22 cellular contexts compared by ENCODE assay signal in the genomic region with DNA sequence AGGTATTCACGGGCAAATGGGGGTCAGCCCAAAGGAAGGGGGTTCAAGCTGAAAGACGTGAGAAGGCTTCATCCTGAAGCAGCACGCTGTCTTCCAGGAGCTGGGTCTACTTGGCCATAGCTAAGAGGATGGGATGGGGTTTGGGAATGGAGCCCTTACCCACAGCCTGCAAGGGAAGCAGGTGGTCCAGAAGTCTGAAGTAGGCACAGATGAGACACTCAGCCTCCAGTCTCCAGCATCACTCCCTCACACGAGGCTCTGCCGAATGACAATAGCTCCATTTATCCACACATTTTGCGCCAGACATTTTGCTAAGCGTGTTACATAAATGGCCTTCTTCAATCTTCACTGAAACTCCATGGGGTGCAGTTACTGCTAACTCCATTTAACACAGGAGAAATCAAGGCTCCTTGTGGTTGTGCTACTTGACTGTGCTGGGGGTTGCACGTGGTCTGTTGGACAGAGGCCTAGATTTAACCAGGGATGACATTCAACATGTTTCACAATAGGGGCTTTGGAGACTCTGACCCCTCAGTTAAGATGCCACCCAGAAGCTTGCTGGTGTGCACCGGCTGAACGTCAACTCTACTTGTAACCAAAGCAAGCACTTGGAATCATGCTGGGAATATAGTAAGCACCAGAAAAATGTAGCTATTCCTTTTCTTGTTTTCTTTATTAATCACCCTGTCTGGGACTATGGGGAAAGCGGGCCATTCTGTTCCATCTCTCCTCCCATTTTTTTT.
A peak's percentile ranks its signal among the peaks of the same experiment; 100 is the strongest.
DNase-seq lines count a peak whose midpoint lies in the region; ATAC-seq, FAIRE-seq and TF ChIP-seq lines count a peak whose summit lies in the region.
"Had no signal": no experiment of that assay in that cellular context is flagged by ENCODE, and none has a peak within 500 bp of the region (broad histone marks: within the 10 kb centered on the region; RNA-seq: fewer than 3 reads in every experiment).

No MANE protein-coding gene starts in this region.

- H2AFZ ChIP-seq in IMR-90 (replicated peaks; ENCODE audit: low read length, poor library complexity) (peak overlapping the region; percentile 10), mammary epithelial cell (ENCODE audit: low read depth, low read length) (no peak overlapping the region)

- H2BK15ac ChIP-seq in IMR-90 (ENCODE audit: low read depth, low read length), result peak overlapping the region; percentile 27; the same call in 1 of the 3 replicates

- peak overlapping the region in 1 of 2 experiments; percentile 44; a peak in 1 of 4 replicates for H4K8ac ChIP-seq in IMR-90 (ENCODE audit: low read depth in 2 of 2, low read length in 2 of 2)

- H3K9me1 ChIP-seq in IMR-90 (ENCODE audit: insufficient read depth, low read length), result peaks cover 9% of the 10 kb centered on the region; the same call in 1 of the 2 replicates

- dilution Hi-C loops in IMR-90 (cut with HindIII; ENCODE audit: low sequenced_read_pairs, unreplicated experiment), result no loop called here
- dilution Hi-C loops in mammary epithelial cell (cut with HindIII; ENCODE audit: low sequenced_read_pairs), result no loop called here

- TF ChIP-seq POLR2A in IMR-90 (IDR thresholded peaks at IDR 0.05; ENCODE audit: low read depth, low read length), result no peak

- H3K14ac ChIP-seq in IMR-90 (replicated peaks; ENCODE audit: low read depth, low read length), result peak overlapping the region; percentile 85

- peaks cover 9% of the 10 kb centered on the region for H3K27me3 ChIP-seq in IMR-90 (ENCODE audit: control insufficient read depth, insufficient read depth, low read length)
- H3K27me3 ChIP-seq in mammary epithelial cell (ENCODE audit: insufficient read depth, low read length), result no peaks in the 10 kb centered on the region
- H3K27me3 ChIP-seq: neutrophil, testis had no signal

- no peaks in the 10 kb centered on the region for H3K79me2 ChIP-seq in mammary epithelial cell (ENCODE audit: insufficient read depth, low read length)

- peak overlapping the region; percentile 28; the same call in 1 of the 2 replicates for H4K91ac ChIP-seq in IMR-90 (ENCODE audit: insufficient read depth, low read depth, low read length)

- H3K9me3 ChIP-seq in IMR-90 (ENCODE audit: control insufficient read depth, insufficient read depth, low read length) (no peaks in the 10 kb centered on the region), mammary epithelial cell (replicated peaks; ENCODE audit: insufficient read depth, low read length) (no peaks in the 10 kb centered on the region)
- H3K9me3 ChIP-seq: esophagus squamous epithelium, neutrophil, sigmoid colon, testis had no signal

- peak; percentile 44 for FAIRE-seq in urothelium cell line (lab: Jason Lieb, UNC)
- FAIRE-seq: RCC 7860 had no signal

- H3K4me3 ChIP-seq in IMR-90 (ENCODE audit: insufficient read depth, low read depth, low read length), result no peak overlapping the region
- no peak overlapping the region for H3K4me3 ChIP-seq in mammary epithelial cell (replicated peaks in 1 of 3; ENCODE audit: insufficient read depth in 1 of 3, low read depth in 2 of 3, low read length in 3 of 3)
- H3K4me3 ChIP-seq: esophagus squamous epithelium, GM23338, sigmoid colon, testis had no signal

- in situ Hi-C loops in IMR-90 (cut with MboI; ENCODE audit: low sequenced_read_pairs), result loop anchor here (5.0 kb wide), 1 partner anchor 73 kb away; no protein-coding TSS in a partner anchor
- in situ Hi-C loops in mammary epithelial cell (cut with MboI; ENCODE audit: low sequenced_read_pairs in 2 of 2), result loop anchor here (5.0 kb wide), 2 partner anchors 63 to 73 kb away; no protein-coding TSS in a partner anchor
- in situ Hi-C loops in GM13976 (cut with MboI; ENCODE audit: low sequenced_read_pairs, unreplicated experiment), result no loop called here

- no peak overlapping the region; the same call in 1 of the 2 replicates for H2AK5ac ChIP-seq in IMR-90 (ENCODE audit: low read depth, low read length)

- H3K79me1 ChIP-seq in IMR-90 (ENCODE audit: low read depth in 1 of 2, low read length in 2 of 2), result no peaks in the 10 kb centered on the region

- no peak overlapping the region for H4K5ac ChIP-seq in IMR-90 (ENCODE audit: low read depth, low read length)

- H3K36me3 ChIP-seq in IMR-90 (ENCODE audit: control insufficient read depth, insufficient read depth, low read length) (no peaks in the 10 kb centered on the region), mammary epithelial cell (ENCODE audit: insufficient read depth, low read length) (no peaks in the 10 kb centered on the region)
- H3K36me3 ChIP-seq: esophagus squamous epithelium, neutrophil, sigmoid colon had no signal

- H3K23ac ChIP-seq in IMR-90 (ENCODE audit: low read depth, low read length), result peak overlapping the region; percentile 48; the same call in 1 of the 2 replicates

- no peak overlapping the region for H3K9ac ChIP-seq in IMR-90 (ENCODE audit: low read depth, low read length)
- no peak overlapping the region for H3K9ac ChIP-seq in mammary epithelial cell (ENCODE audit: insufficient read depth, low read length)
- H3K9ac ChIP-seq: KMS-11 had no signal

- peak overlapping the region; percentile 2; the same call in 1 of the 2 replicates for H3K4ac ChIP-seq in IMR-90 (ENCODE audit: low read depth, low read length)

- TF ChIP-seq CTCF in IMR-90 (conservative IDR thresholded peaks at IDR 0.05; ENCODE audit: low read depth, low read length) (no peak), mammary epithelial cell (conservative IDR thresholded peaks at IDR 0.05 in 1 of 2, IDR thresholded peaks at IDR 0.05 in 1 of 2; ENCODE audit: extremely low read depth in 1 of 2, insufficient read depth in 1 of 2, low read depth in 1 of 2, low read length in 2 of 2) (no peak), GM13976 (IDR thresholded peaks at IDR 0.05; ENCODE audit: borderline replicate concordance, control extremely low read depth, extremely low read depth, insufficient read depth, missing control alignments) (no peak)

- no peak for TF ChIP-seq RAD21 in IMR-90 (IDR thresholded peaks at IDR 0.05; ENCODE audit: low read length)

- H4K20me1 ChIP-seq in IMR-90 (ENCODE audit: insufficient read depth, low read length) (no peaks in the 10 kb centered on the region), mammary epithelial cell (ENCODE audit: insufficient read depth, low read length) (no peaks in the 10 kb centered on the region)

- BruUV-seq in IMR-90 (replicated peaks; lab: Mats Ljungman, UMichigan) (no TSS peak), mammary epithelial cell (replicated peaks; lab: Mats Ljungman, UMichigan) (no TSS peak)

- H2AK9ac ChIP-seq in IMR-90 (replicated peaks; ENCODE audit: low read depth, low read length, poor library complexity), result no peak overlapping the region

- 83% methylated on average over 3 of the region's 11 CpGs; no CpG with 5 or more reads in 1 of the 2 experiments for WGBS in IMR-90 (ENCODE audit: extremely low coverage in 2 of 2, insufficient read length in 1 of 2), 2 experiments
- WGBS in mammary epithelial cell (ENCODE audit: low coverage, missing lambda C conversion rate), result 87% methylated on average over 11 of the region's 11 CpGs

- H2BK20ac ChIP-seq in IMR-90 (ENCODE audit: low read depth, low read length), result peak overlapping the region; percentile 5; the same call in 1 of the 2 replicates

- H3K27ac ChIP-seq in IMR-90 (ENCODE audit: insufficient read depth, low read length) (no peak overlapping the region), mammary epithelial cell (ENCODE audit: insufficient read depth, low read depth, low read length) (no peak overlapping the region)
- H3K27ac ChIP-seq: esophagus squamous epithelium, KMS-11, neutrophil, sigmoid colon, testis had no signal

- H3K18ac ChIP-seq in IMR-90 (ENCODE audit: low read depth, low read length), result no peak overlapping the region

- peak overlapping the region; percentile 38; the same call in 1 of the 2 replicates for H2BK120ac ChIP-seq in IMR-90 (ENCODE audit: low read depth, low read length)

- H2BK5ac ChIP-seq in IMR-90 (ENCODE audit: low read depth, low read length, poor library complexity, severe bottlenecking), result no peak overlapping the region

- POLR2A ChIA-PET in IMR-90 (lab: Charles Lee; ENCODE audit: unreplicated experiment), result no interaction called here

- intact Hi-C loops in IMR-90 (cut with micrococcal nuclease), result no loop called here
- intact Hi-C loops in mammary epithelial cell (cut with micrococcal nuclease), result loop anchor here (10.0 kb wide), 1 partner anchor 291 kb away; no protein-coding TSS in a partner anchor

- peak; percentile 59 for DNase-seq in IMR-90
- peak; percentile 26 for DNase-seq in mammary epithelial cell
- peak; percentile 26 for DNase-seq in kidney glomerular epithelial cell (lab: John Stamatoyannopoulos, UW)
- no peak for DNase-seq in urothelium cell line (ENCODE audit: low spot score)
- DNase-seq in DMS153 treated with DMSO at 0.1 percent for 48 hours (lab: John Stamatoyannopoulos, UW; ENCODE audit: unreplicated experiment), result no peak
- no peak for DNase-seq in GM13976 (ENCODE audit: low spot score)
- DNase-seq: activated CD4-positive, alpha-beta T cell treated with anti-CD3 and anti-CD28 coated beads for 36 hours; activated gamma-delta T cell treated with Interleukin-2 at 50 U/mL for 16 hours; DMS153; esophagus squamous epithelium; hypothalamus; left cardiac atrium; NCI-H1105; NCI-H2171; sigmoid colon; testis had no signal

- no peak overlapping the region for H3K56ac ChIP-seq in IMR-90 (ENCODE audit: extremely low read depth, insufficient read depth, low read length)

- ATAC-seq in IMR-90 (ENCODE audit: low read depth), result peak; percentile 79
- no peak for ATAC-seq in HG02852 (IDR thresholded peaks at IDR 0.05; ENCODE audit: unreplicated experiment)
- ATAC-seq: activated CD4-positive, alpha-beta T cell treated with anti-CD3 and anti-CD28 coated beads for 36 hours; SK-N-SH treated with all-trans-retinoic acid at 6 μM for 48 hours had no signal

- CTCF ChIA-PET in IMR-90 (lab: Yijun Ruan, JAX), result interaction anchor here (0.9 to 1.6 kb wide), 4 partner anchors 20 to 199 kb away, joined by 3 to 10 read pairs (median 4); no protein-coding TSS in a partner anchor
- CTCF ChIA-PET in mammary epithelial cell (lab: Charles Lee; ENCODE audit: low non-redundant PET), result interaction anchor here (0.6 to 1.6 kb wide), 2 partner anchors 19 to 70 kb away, joined by 4 to 6 read pairs; no protein-coding TSS in a partner anchor

- H3K4me1 ChIP-seq in IMR-90 (ENCODE audit: control insufficient read depth, insufficient read depth, low read length) (peaks cover 5% of the 10 kb centered on the region), mammary epithelial cell (ENCODE audit: insufficient read depth, low read length) (peaks cover 3% of the 10 kb centered on the region)
- H3K4me1 ChIP-seq: esophagus squamous epithelium, sigmoid colon, testis had no signal

- H3K4me2 ChIP-seq in IMR-90 (ENCODE audit: low read depth, low read length), result no peak overlapping the region
- H3K4me2 ChIP-seq in mammary epithelial cell (ENCODE audit: insufficient read depth, low read depth, low read length), result no peak overlapping the region
- H3K4me2 ChIP-seq: GM23338, KMS-11 had no signal

Comparison
In these comparisons a context has a peak if more than half of its experiments do, and no peak if none do; other contexts are left out.
1. DNase-seq: peak in IMR-90 (single experiment), mammary epithelial cell (single experiment) and kidney glomerular epithelial cell (single experiment); none in urothelium cell line (single experiment), DMS153 treated with DMSO at 0.1 percent for 48 hours (single experiment) and GM13976 (single experiment).